In the genomic region with DNA sequence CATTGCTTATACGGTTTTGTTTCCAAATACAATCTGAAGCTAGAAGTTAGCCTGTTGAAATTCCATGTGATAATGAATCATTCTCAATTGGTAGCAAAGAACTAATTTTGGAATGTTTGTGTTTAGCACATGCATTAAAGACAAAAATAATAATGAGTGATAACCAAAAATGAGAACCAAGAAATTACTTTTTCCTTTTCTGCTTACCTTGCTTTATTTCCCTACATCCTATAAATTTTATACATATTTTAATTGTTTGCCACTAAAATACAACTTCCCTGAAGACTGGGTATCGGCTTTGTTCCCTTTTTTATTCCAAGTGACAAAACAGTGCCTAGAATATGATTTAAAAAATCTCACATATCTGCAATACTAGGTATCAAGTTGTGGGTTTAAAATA, we compare ENCODE assay signal across 26 cellular contexts.
"Had no signal": no experiment of that assay in that cellular context is flagged by ENCODE, and none has a peak within 500 bp of the region (broad histone marks: within the 10 kb centered on the region; RNA-seq: fewer than 3 reads in every experiment).

No MANE protein-coding gene starts in this region.

- FAIRE-seq: endometrium, islet of Langerhans, keratinocyte had no signal

- H3K27ac ChIP-seq: colonic mucosa, epithelial cell of prostate, esophagus squamous epithelium, gastrocnemius medialis, heart right ventricle, left lung, lower lobe of right lung had no signal

- H3K9me3 ChIP-seq: colonic mucosa, esophagus squamous epithelium, gastrocnemius medialis, heart right ventricle, left lung, lower lobe of right lung, mucosa of descending colon had no signal

- H3K4me1 ChIP-seq: colonic mucosa, esophagus squamous epithelium, gastrocnemius medialis, heart right ventricle, left lung, lower lobe of right lung had no signal

- ATAC-seq: effector memory CD8-positive, alpha-beta T cell; esophagus mucosa; gastrocnemius medialis; heart right ventricle; left cardiac atrium; left lung; left ventricle myocardium superior; lower lobe of right lung; mucosa of descending colon had no signal

- H3K4me3 ChIP-seq: colonic mucosa, esophagus squamous epithelium, gastrocnemius medialis, heart right ventricle, left lung, lower lobe of right lung, mucosa of descending colon had no signal

- H3K27me3 ChIP-seq: colonic mucosa, esophagus squamous epithelium, gastrocnemius medialis, left lung had no signal

- DNase-seq: colonic mucosa; cortex of kidney; effector CD8-positive, alpha-beta T cell; effector memory CD8-positive, alpha-beta T cell; endodermal cell; erythroblast; esophagus squamous epithelium; foreskin fibroblast; foreskin melanocyte; gastrocnemius medialis; glutamatergic neuron; head of caudate nucleus; heart right ventricle; hippocampal formation; left cardiac atrium; left lung; left ventricle myocardium superior; lower lobe of right lung; mesenchymal stem cell; mucosa of descending colon; naive B cell had no signal

- H3K36me3 ChIP-seq: colonic mucosa, esophagus squamous epithelium, gastrocnemius medialis, heart right ventricle, left lung, lower lobe of right lung had no signal
